Comparison of ENCODE assay signal across 16 cellular contexts in the genomic region with DNA sequence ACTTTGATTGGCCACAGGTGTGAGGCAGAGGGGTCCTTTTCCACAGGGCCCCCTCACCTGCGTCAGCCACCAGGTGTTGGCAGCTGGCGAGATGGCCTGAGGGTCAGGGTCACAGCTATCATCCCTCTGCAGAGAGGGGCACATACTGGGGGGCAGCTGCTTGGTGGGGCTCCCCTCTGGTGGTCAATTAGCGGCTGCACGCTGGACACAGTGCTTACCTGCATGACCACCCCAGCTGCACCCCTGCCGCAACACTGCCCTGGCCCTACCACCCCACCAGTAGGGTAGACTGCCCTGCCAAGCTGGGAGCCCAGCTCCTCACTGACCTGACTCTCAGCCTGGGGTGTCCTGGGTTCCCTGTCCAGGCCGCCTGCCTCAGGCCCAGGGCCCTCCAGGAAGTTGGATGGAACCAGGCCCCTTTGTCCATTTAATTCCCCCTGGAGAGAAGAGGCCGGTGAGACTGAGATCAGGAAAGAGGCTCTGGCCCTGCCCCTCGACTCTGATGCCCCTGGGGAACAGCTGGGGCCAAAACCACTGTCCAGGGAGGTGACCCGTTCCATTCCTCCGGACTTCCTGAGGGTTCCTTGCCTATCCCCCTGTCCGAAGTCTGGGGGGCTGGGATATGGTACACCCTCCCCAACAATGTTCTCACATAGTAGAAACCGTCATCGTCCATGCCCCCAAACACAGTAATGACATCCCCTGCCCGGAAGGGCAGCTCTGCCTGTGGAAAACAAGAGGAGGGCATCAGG. TPM values are rescaled to one million over a fixed set of nuclear protein-coding genes. Genes with fewer than 3 reads are reported as not detected.
A peak's percentile ranks its signal among the peaks of the same experiment; 100 is the strongest.
DNase-seq lines count a peak whose midpoint lies in the region; ATAC-seq, FAIRE-seq and TF ChIP-seq lines count a peak whose summit lies in the region.
"Had no signal": no experiment of that assay in that cellular context is flagged by ENCODE, and none has a peak within 500 bp of the region (broad histone marks: within the 10 kb centered on the region; RNA-seq: fewer than 3 reads in every experiment).

No MANE protein-coding gene starts in this region.

- TF ChIP-seq CTCF in left ventricle myocardium inferior (IDR thresholded peaks at IDR 0.05; ENCODE audit: borderline replicate concordance) = no peak
- TF ChIP-seq CTCF in Peyer's patch (IDR thresholded peaks at IDR 0.05) = no peak
- no peak for TF ChIP-seq CTCF in kidney (IDR thresholded peaks at IDR 0.05; ENCODE audit: borderline replicate concordance, extremely low read depth, insufficient read depth)

- H3K4me3 ChIP-seq in left ventricle myocardium inferior (no peak overlapping the region), Peyer's patch (no peak overlapping the region), kidney (ENCODE audit: low read length in 2 of 2) (no peak overlapping the region)
- H3K4me3 ChIP-seq: GM23248, lung had no signal

- H3K36me3 ChIP-seq in left ventricle myocardium inferior (no peaks in the 10 kb centered on the region), Peyer's patch (no peaks in the 10 kb centered on the region), kidney (ENCODE audit: control insufficient read depth in 1 of 2, insufficient read depth in 2 of 2, low read length in 2 of 2) (no peaks in the 10 kb centered on the region)

- ATAC-seq in Right ventricle myocardium superior (ENCODE audit: poor library complexity) = no peak
- ATAC-seq in GM18868 (IDR thresholded peaks at IDR 0.05; ENCODE audit: unreplicated experiment) = no peak

- DNase-seq in Right ventricle myocardium superior (peak; percentile 30), left ventricle myocardium inferior (no peak), Peyer's patch (peak in 2 of 3 donors; percentile 11 to 40), kidney (peak; percentile 53), urothelium cell line (ENCODE audit: low spot score) (no peak), NCI-H2196 (lab: John Stamatoyannopoulos, UW; ENCODE audit: unreplicated experiment) (no peak)
- DNase-seq in activated T-helper 1 cell treated with anti-CD3 and anti-CD28 coated beads, Interleukin-12 subunit alpha, Interleukin-12 subunit beta, Interleukin-2, Interleukin-4 antibody, amounts not matched to agents 30 ng/mL and 10 ng/mL and 1 ng/mL, durations not matched to agents 14 hours and 24 hours and 36 hours (ENCODE audit: low spot score) = no peak

- no peak for TF ChIP-seq POLR2A in Peyer's patch (IDR thresholded peaks at IDR 0.05)

- H3K27me3 ChIP-seq in left ventricle myocardium inferior (ENCODE audit: low read depth) (peaks cover 26% of the 10 kb centered on the region), Peyer's patch (no peaks in the 10 kb centered on the region)

- H3K27ac ChIP-seq in left ventricle myocardium inferior (replicated peaks) (no peak overlapping the region), Peyer's patch (no peak overlapping the region), kidney (ENCODE audit: low read depth in 2 of 2, low read length in 2 of 2) (no peak overlapping the region)
- H3K27ac ChIP-seq: GM23248 had no signal

- H3K4me1 Mint-ChIP-seq in activated T-helper 1 cell treated with anti-CD3 and anti-CD28 coated beads, Interleukin-12 subunit alpha, Interleukin-12 subunit beta, Interleukin-2, Interleukin-4 antibody, amounts not matched to agents 30 ng/mL and 10 ng/mL and 1 ng/mL, durations not matched to agents 14 hours and 24 hours and 36 hours (ENCODE audit: low read depth) = peaks cover 6% of the 10 kb centered on the region
- H3K4me1 Mint-ChIP-seq: activated CD4-positive, alpha-beta memory T cell treated with anti-CD3 and anti-CD28 coated beads, Interleukin-2, amount 10 ng/mL, durations not matched to agents 7 days and 5 days; stimulated activated naive CD8-positive, alpha-beta T cell treated with anti-CD3 and anti-CD28 coated beads, Interleukin-15, amount 100 ng/mL, for 72 hours had no signal

- H3K9me3 ChIP-seq in left ventricle myocardium inferior (replicated peaks) (no peaks in the 10 kb centered on the region), Peyer's patch (no peaks in the 10 kb centered on the region), kidney (ENCODE audit: control insufficient read depth in 1 of 2, low read length in 2 of 2) (no peaks in the 10 kb centered on the region)

- no peak overlapping the region for H3K9ac ChIP-seq in kidney (ENCODE audit: low read length in 2 of 2)
- H3K9ac ChIP-seq: GM23248 had no signal

- FAIRE-seq in kidney (lab: Jason Lieb, UNC) (no peak), urothelium cell line (lab: Jason Lieb, UNC) (peak; percentile 63)

- no peaks in the 10 kb centered on the region for H3K27me3 Mint-ChIP-seq in activated T-helper 1 cell treated with anti-CD3 and anti-CD28 coated beads, Interleukin-12 subunit alpha, Interleukin-12 subunit beta, Interleukin-2, Interleukin-4 antibody, amounts not matched to agents 30 ng/mL and 10 ng/mL and 1 ng/mL, durations not matched to agents 14 hours and 24 hours and 36 hours (ENCODE audit: insufficient read depth)
- H3K27me3 Mint-ChIP-seq: CD8-positive, alpha-beta memory T cell; stimulated activated naive CD8-positive, alpha-beta T cell treated with anti-CD3 and anti-CD28 coated beads, Interleukin-15, amount 100 ng/mL, for 72 hours had no signal

- H3K4me3 Mint-ChIP-seq in activated T-helper 1 cell treated with anti-CD3 and anti-CD28 coated beads, Interleukin-12 subunit alpha, Interleukin-12 subunit beta, Interleukin-2, Interleukin-4 antibody, amounts not matched to agents 30 ng/mL and 10 ng/mL and 1 ng/mL, durations not matched to agents 14 hours and 24 hours and 36 hours = no peak overlapping the region
- H3K4me3 Mint-ChIP-seq: activated CD4-positive, alpha-beta memory T cell treated with anti-CD3 and anti-CD28 coated beads, Interleukin-2, amount 10 ng/mL, durations not matched to agents 7 days and 5 days; natural killer cell; stimulated activated naive CD8-positive, alpha-beta T cell treated with anti-CD3 and anti-CD28 coated beads, Interleukin-15, amount 100 ng/mL, for 72 hours had no signal

- H3K9me3 Mint-ChIP-seq in activated T-helper 1 cell treated with anti-CD3 and anti-CD28 coated beads, Interleukin-12 subunit alpha, Interleukin-12 subunit beta, Interleukin-2, Interleukin-4 antibody, amounts not matched to agents 30 ng/mL and 10 ng/mL and 1 ng/mL, durations not matched to agents 14 hours and 24 hours and 36 hours = no peaks in the 10 kb centered on the region
- H3K9me3 Mint-ChIP-seq: activated CD4-positive, alpha-beta memory T cell treated with anti-CD3 and anti-CD28 coated beads, Interleukin-2, amount 10 ng/mL, durations not matched to agents 7 days and 5 days; CD8-positive, alpha-beta memory T cell; natural killer cell; stimulated activated naive CD8-positive, alpha-beta T cell treated with anti-CD3 and anti-CD28 coated beads, Interleukin-15, amount 100 ng/mL, for 72 hours had no signal

- intact Hi-C loops in Right ventricle myocardium superior (cut with DNase I) (no loop called here), left ventricle myocardium inferior (cut with micrococcal nuclease) (loop anchor here (10.0 kb wide), 1 partner anchor 140 kb away; no protein-coding TSS in a partner anchor), kidney (cut with DNase I) (loop anchor here (10.0 kb wide), 1 partner anchor 140 kb away; no protein-coding TSS in a partner anchor)
- intact Hi-C loops in activated T-helper 1 cell treated with anti-CD3 and anti-CD28 coated beads, Interleukin-12 subunit alpha, Interleukin-12 subunit beta, Interleukin-2, Interleukin-4 antibody, amounts not matched to agents 30 ng/mL and 10 ng/mL and 1 ng/mL, durations not matched to agents 14 hours and 24 hours and 36 hours (cut with micrococcal nuclease) = loop anchor here (1.0 kb wide), 3 partner anchors 39 to 142 kb away; a partner anchor contains a TSS

- no peaks in the 10 kb centered on the region for H3K4me1 ChIP-seq in left ventricle myocardium inferior
- H3K4me1 ChIP-seq in Peyer's patch = no peaks in the 10 kb centered on the region
- H3K4me1 ChIP-seq in kidney (ENCODE audit: control insufficient read depth in 1 of 2, insufficient read depth in 1 of 2, low read depth in 1 of 2, low read length in 2 of 2) = no peaks in the 10 kb centered on the region

- no peak overlapping the region for H3K27ac Mint-ChIP-seq in activated T-helper 1 cell treated with anti-CD3 and anti-CD28 coated beads, Interleukin-12 subunit alpha, Interleukin-12 subunit beta, Interleukin-2, Interleukin-4 antibody, amounts not matched to agents 30 ng/mL and 10 ng/mL and 1 ng/mL, durations not matched to agents 14 hours and 24 hours and 36 hours
- H3K27ac Mint-ChIP-seq: activated CD4-positive, alpha-beta memory T cell treated with anti-CD3 and anti-CD28 coated beads, Interleukin-2, amount 10 ng/mL, durations not matched to agents 7 days and 5 days had no signal

- peaks cover 17% of the 10 kb centered on the region for H3K36me3 Mint-ChIP-seq in activated T-helper 1 cell treated with anti-CD3 and anti-CD28 coated beads, Interleukin-12 subunit alpha, Interleukin-12 subunit beta, Interleukin-2, Interleukin-4 antibody, amounts not matched to agents 30 ng/mL and 10 ng/mL and 1 ng/mL, durations not matched to agents 14 hours and 24 hours and 36 hours (ENCODE audit: low read depth)
- H3K36me3 Mint-ChIP-seq: natural killer cell had no signal

RNA-seq across cellular contexts. Expression of a gene that starts 23.7 kb away (rescaled TPM):
- total RNA-seq in Right ventricle myocardium superior = 13.6 TPM
- total RNA-seq in left ventricle myocardium inferior = 12.8 TPM
- 10 to 100 TPM in 2 of 4 donors, 1 to 10 TPM in 2; 9.1 to 11.9 (median 10.4) TPM for total RNA-seq in Peyer's patch
- 30.6 TPM for total RNA-seq in kidney
- 12.5 TPM for polyA plus RNA-seq in kidney (ENCODE audit: insufficient read depth, low read depth, low replicate concordance)
- total RNA-seq in activated T-helper 1 cell treated with anti-CD3 and anti-CD28 coated beads, Interleukin-12 subunit alpha, Interleukin-12 subunit beta, Interleukin-2, Interleukin-4 antibody, amounts not matched to agents 30 ng/mL and 10 ng/mL and 1 ng/mL, durations not matched to agents 14 hours and 24 hours and 36 hours = 31.4 and 35.1 TPM in 2 replicates
- total RNA-seq: NCI-H460, pulmonary artery endothelial cell had no signal

RNA-seq across cellular contexts. Expression of a gene that starts 24.2 kb away (rescaled TPM):
- total RNA-seq in Right ventricle myocardium superior = 0.05 TPM
- total RNA-seq in left ventricle myocardium inferior = 0.05 TPM
- total RNA-seq in Peyer's patch = 1 to 10 TPM in 1 of 4 donors, not detected in 3; 1.7 TPM
- total RNA-seq in kidney = 0.47 TPM
- not detected for polyA plus RNA-seq in kidney (ENCODE audit: insufficient read depth, low read depth, low replicate concordance)
- not detected in 2 replicates for total RNA-seq in activated T-helper 1 cell treated with anti-CD3 and anti-CD28 coated beads, Interleukin-12 subunit alpha, Interleukin-12 subunit beta, Interleukin-2, Interleukin-4 antibody, amounts not matched to agents 30 ng/mL and 10 ng/mL and 1 ng/mL, durations not matched to agents 14 hours and 24 hours and 36 hours
- total RNA-seq: CD8-positive, alpha-beta memory T cell; GM23248; NCI-H460 had no signal
- polyA plus RNA-seq: CD8-positive, alpha-beta memory T cell; GM23248 had no signal

RNA-seq across cellular contexts. Expression of a gene that starts 47.1 kb away (rescaled TPM):
- total RNA-seq in Right ventricle myocardium superior (59.2 TPM), left ventricle myocardium inferior (55.2 TPM), Peyer's patch (10 to 100 TPM; 31.9 to 56.1 (median 47.9) TPM), kidney (60.5 TPM)
- 129 TPM for polyA plus RNA-seq in kidney (ENCODE audit: insufficient read depth, low read depth, low replicate concordance)
- 138 and 142 TPM in 2 replicates for total RNA-seq in activated T-helper 1 cell treated with anti-CD3 and anti-CD28 coated beads, Interleukin-12 subunit alpha, Interleukin-12 subunit beta, Interleukin-2, Interleukin-4 antibody, amounts not matched to agents 30 ng/mL and 10 ng/mL and 1 ng/mL, durations not matched to agents 14 hours and 24 hours and 36 hours

Comparison
In these comparisons a context has a peak if more than half of its experiments do, and no peak if none do; other contexts are left out.
1. DNase-seq: peak in Right ventricle myocardium superior (single experiment), Peyer's patch (2 of 3) and kidney (single experiment); none in left ventricle myocardium inferior (single experiment), urothelium cell line (single experiment), activated T-helper 1 cell treated with anti-CD3 and anti-CD28 coated beads, Interleukin-12 subunit alpha, Interleukin-12 subunit beta, Interleukin-2, Interleukin-4 antibody, amounts not matched to agents 30 ng/mL and 10 ng/mL and 1 ng/mL, durations not matched to agents 14 hours and 24 hours and 36 hours (single experiment) and NCI-H2196 (single experiment).